ENCODE assay signal across 9 cellular contexts in genomic region chr9:121133104-121133816, GRCh38. TPM values are rescaled to one million over a fixed set of nuclear protein-coding genes. Genes with fewer than 3 reads are reported as not detected.
A peak's percentile ranks its signal among the peaks of the same experiment; 100 is the strongest.
DNase-seq lines count a peak whose midpoint lies in the region; ATAC-seq and TF ChIP-seq lines count a peak whose summit lies in the region.
"Had no signal": no experiment of that assay in that cellular context is flagged by ENCODE, and none has a peak within 500 bp of the region (broad histone marks: within the 10 kb centered on the region; RNA-seq: fewer than 3 reads in every experiment).

No MANE protein-coding gene starts in this region.

- peaks cover 44% of the 10 kb centered on the region for H3K36me3 Mint-ChIP-seq in activated naive CD8-positive, alpha-beta T cell

- 60 to 74% (median 70%) methylated on average over 17 to 19 of the region's 19 CpGs for WGBS in spleen, 5 donors

- H3K9me3 Mint-ChIP-seq in activated naive CD8-positive, alpha-beta T cell (ENCODE audit: low read depth) = peaks cover 10% of the 10 kb centered on the region

- DNase-seq in CMK (ENCODE audit: low read depth) (peak; percentile 17), T-helper 2 cell (peak; percentile 28 to 94 (median 57)), spleen (peak; percentile 91), brain microvascular endothelial cell (no peak), AML-193 (lab: John Stamatoyannopoulos, UW) (no peak), NCI-H187 treated with DMSO at 0.1 percent for 48 hours (lab: John Stamatoyannopoulos, UW) (no peak)
- DNase-seq: EL had no signal

- no peak for TF ChIP-seq POLR2A in spleen (IDR thresholded peaks at IDR 0.05)

- no peaks in the 10 kb centered on the region for H3K27me3 Mint-ChIP-seq in activated naive CD8-positive, alpha-beta T cell

- H3K27ac ChIP-seq in spleen = peak overlapping the region in 6 of 8 donors; percentile 14 to 77 (median 64)
- no peak overlapping the region for H3K27ac ChIP-seq in brain microvascular endothelial cell

- peak overlapping the region in 1 of 8 donors; percentile 19 for H3K4me3 ChIP-seq in spleen
- no peak overlapping the region for H3K4me3 ChIP-seq in brain microvascular endothelial cell (ENCODE audit: low read depth, low read length)

- intact Hi-C loops in spleen (cut with DNase I; ENCODE audit: low total_unique reads) = no loop called here

- peaks cover 73% of the 10 kb centered on the region for H3K4me1 Mint-ChIP-seq in activated naive CD8-positive, alpha-beta T cell (ENCODE audit: low read depth)

- peak overlapping the region; percentile 85 for H3K27ac Mint-ChIP-seq in activated naive CD8-positive, alpha-beta T cell

- H3K9me3 ChIP-seq in spleen = no peaks in the 10 kb centered on the region

- H3K36me3 ChIP-seq in spleen (peaks cover 0 to 62% (median 28%) of the 10 kb centered on the region in 6 donors), brain microvascular endothelial cell (replicated peaks) (no peaks in the 10 kb centered on the region)

- TF ChIP-seq CTCF in spleen (IDR thresholded peaks at IDR 0.05 in 8 of 11, conservative IDR thresholded peaks at IDR 0.05 in 3 of 11) (no peak), brain microvascular endothelial cell (IDR thresholded peaks at IDR 0.05; ENCODE audit: low read depth, low read length, missing control alignments) (no peak)

- no peak for ATAC-seq in GM21723 (IDR thresholded peaks at IDR 0.05; ENCODE audit: unreplicated experiment)

- H3K27me3 ChIP-seq in spleen (replicated peaks in 1 of 7) (no peaks in the 10 kb centered on the region), brain microvascular endothelial cell (replicated peaks) (no peaks in the 10 kb centered on the region)

- in situ Hi-C loops in brain microvascular endothelial cell (cut with HindIII; ENCODE audit: low pct_ligation_motif_present, low sequenced_read_pairs) = no loop called here

- peaks cover 0 to 31% (median 12%) of the 10 kb centered on the region in 6 donors for H3K4me1 ChIP-seq in spleen

- peak overlapping the region; percentile 65 for H3K4me3 Mint-ChIP-seq in activated naive CD8-positive, alpha-beta T cell

RNA-seq across cellular contexts. Expression of gene CNTRL, which starts 58.5 kb away (rescaled TPM):
- 10 to 100 TPM; 44.7 to 63.0 (median 54.4) TPM for total RNA-seq in spleen
- polyA plus RNA-seq in spleen = 10 to 100 TPM; 15.8 to 24.7 (median 20.2) TPM

Comparison
In these comparisons a context has a peak if more than half of its experiments do, and no peak if none do; other contexts are left out.
1. DNase-seq: peak in CMK (single experiment), T-helper 2 cell (5 of 5) and spleen (single experiment); none in brain microvascular endothelial cell (single experiment), AML-193 (0 of 2) and NCI-H187 treated with DMSO at 0.1 percent for 48 hours (single experiment).